ENCODE assay signal across 8 cellular contexts in the genomic region with DNA sequence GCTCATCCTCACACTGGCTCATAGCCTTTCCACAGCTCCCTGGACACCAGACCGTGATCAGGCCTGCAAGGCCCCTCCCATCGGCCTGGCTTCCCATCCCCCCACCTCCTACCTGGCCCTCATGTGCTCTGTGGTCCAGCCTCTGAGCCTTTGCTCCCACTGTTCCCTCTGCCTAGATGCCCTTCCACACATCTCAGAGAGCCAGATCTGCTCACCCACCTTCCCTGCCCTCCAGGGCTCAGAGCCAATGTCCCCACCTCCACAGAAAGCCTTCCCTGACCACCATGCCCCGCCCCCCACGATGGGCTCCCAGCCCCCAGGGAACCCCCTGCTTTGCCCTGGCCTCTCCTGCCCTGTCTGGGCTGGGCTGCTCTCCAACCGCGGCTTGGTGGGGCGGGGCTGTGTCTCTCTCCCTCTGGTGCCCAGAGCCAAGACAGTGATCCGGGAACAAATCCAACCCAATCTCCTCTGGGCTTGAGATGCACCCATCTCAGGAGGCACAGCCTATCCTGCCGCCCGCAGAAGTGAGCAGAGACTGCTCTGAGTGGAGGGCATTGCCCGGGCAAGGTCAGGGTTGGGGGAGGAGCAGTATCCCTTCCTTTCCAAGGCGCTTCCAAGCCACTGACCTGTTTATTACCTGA. TPM values are rescaled to one million over a fixed set of nuclear protein-coding genes. Genes with fewer than 3 reads are reported as not detected.
A peak's percentile ranks its signal among the peaks of the same experiment; 100 is the strongest.
DNase-seq lines count a peak whose midpoint lies in the region; ATAC-seq and TF ChIP-seq lines count a peak whose summit lies in the region.

No MANE protein-coding gene starts in this region.

- intact Hi-C loops in body of pancreas (cut with DNase I): no loop called here

- 16 to 18% methylated on average over 2 to 12 of the region's 12 CpGs for WGBS in body of pancreas, 2 donors

- no peaks in the 10 kb centered on the region for H3K36me3 ChIP-seq in body of pancreas (replicated peaks in 1 of 2; ENCODE audit: insufficient read depth in 1 of 2, low read depth in 2 of 2)

- H3K9me3 Mint-ChIP-seq in stimulated activated naive CD8-positive, alpha-beta T cell treated with anti-CD3 and anti-CD28 coated beads, Interleukin-15, amount 100 ng/mL, for 72 hours: no peaks in the 10 kb centered on the region

- H3K4me3 ChIP-seq in HL-60 (replicated peaks; ENCODE audit: insufficient read depth, low read length): peak overlapping the region; percentile 78
- no peak overlapping the region for H3K4me3 ChIP-seq in body of pancreas

- peaks cover 65% of the 10 kb centered on the region for H3K4me1 ChIP-seq in body of pancreas

- peaks cover 90% of the 10 kb centered on the region for H3K4me1 Mint-ChIP-seq in stimulated activated naive CD8-positive, alpha-beta T cell treated with anti-CD3 and anti-CD28 coated beads, Interleukin-15, amount 100 ng/mL, for 72 hours

- no peaks in the 10 kb centered on the region for H3K27me3 Mint-ChIP-seq in stimulated activated naive CD8-positive, alpha-beta T cell treated with anti-CD3 and anti-CD28 coated beads, Interleukin-15, amount 100 ng/mL, for 72 hours

- peak overlapping the region; percentile 94 for H3K27ac ChIP-seq in HL-60 (replicated peaks)
- peak overlapping the region; percentile 90 to 97 (median 92) for H3K27ac ChIP-seq in body of pancreas

- H3K27me3 ChIP-seq in HL-60 (ENCODE audit: insufficient read depth, poor library complexity, severe bottlenecking) (no peaks in the 10 kb centered on the region), body of pancreas (no peaks in the 10 kb centered on the region)

- DNase-seq in A172 (ENCODE audit: low spot score): peak; percentile 42
- DNase-seq in HL-60 (ENCODE audit: low read depth in 1 of 2, low spot score in 1 of 2): no peak
- DNase-seq in body of pancreas: peak; percentile 63 to 79 (median 64)
- DNase-seq in kidney tubule cell (ENCODE audit: low spot score): peak; percentile 69
- DNase-seq in stimulated activated naive CD8-positive, alpha-beta T cell treated with anti-CD3 and anti-CD28 coated beads, Interleukin-15, amount 100 ng/mL, for 72 hours: no peak
- no peak for DNase-seq in SK-N-DZ (ENCODE audit: low spot score)

- peak overlapping the region; percentile 94 to 96 for H3K4me3 Mint-ChIP-seq in stimulated activated naive CD8-positive, alpha-beta T cell treated with anti-CD3 and anti-CD28 coated beads, Interleukin-15, amount 100 ng/mL, for 72 hours

- no peak for TF ChIP-seq POLR2A in body of pancreas (IDR thresholded peaks at IDR 0.05)

- H3K9me3 ChIP-seq in body of pancreas: no peaks in the 10 kb centered on the region

- no peak for TF ChIP-seq CTCF in HL-60 (IDR thresholded peaks at IDR 0.05; ENCODE audit: insufficient read depth, low read length)
- TF ChIP-seq CTCF in body of pancreas (IDR thresholded peaks at IDR 0.05): no peak

- peak overlapping the region; percentile 94 to 99 for H3K27ac Mint-ChIP-seq in stimulated activated naive CD8-positive, alpha-beta T cell treated with anti-CD3 and anti-CD28 coated beads, Interleukin-15, amount 100 ng/mL, for 72 hours

- ATAC-seq in body of pancreas (peak; percentile 7), HG03469 (IDR thresholded peaks at IDR 0.05; ENCODE audit: unreplicated experiment) (no peak), HG03571 (IDR thresholded peaks at IDR 0.05; ENCODE audit: unreplicated experiment) (no peak)
- ATAC-seq in stimulated activated naive CD8-positive, alpha-beta T cell treated with anti-CD3 and anti-CD28 coated beads, Interleukin-15, amount 100 ng/mL, for 72 hours: no peak

RNA-seq across cellular contexts. Expression of gene NINJ1, which starts 1.6 kb away (rescaled TPM):
- total RNA-seq in A172 (2014; rRNA removed; shearing (Covaris generic)): 64.2 and 68.2 TPM in 2 replicates
- 10 to 100 TPM; 32.6 to 32.9 TPM for total RNA-seq in body of pancreas
- 9.9 and 12.7 TPM in 2 replicates for polyA plus RNA-seq in SK-N-DZ (2014; cell fraction: cytosol; rRNA removed)
- polyA plus RNA-seq in SK-N-DZ (2014; cell fraction: nucleus; rRNA removed): 5.5 and 6.9 TPM in 2 replicates

RNA-seq across cellular contexts. Expression of gene CARD19, which starts 36.4 kb away (rescaled TPM):
- 51.7 and 74.8 TPM in 2 replicates for total RNA-seq in A172 (2014; rRNA removed; shearing (Covaris generic))
- total RNA-seq in body of pancreas: 10 to 100 TPM in 1 of 2 donors, 1 to 10 TPM in 1; 4.3 to 20.8 TPM
- polyA plus RNA-seq in SK-N-DZ (2014; cell fraction: cytosol; rRNA removed): 16.7 and 29.0 TPM in 2 replicates
- 28.9 and 39.7 TPM in 2 replicates for polyA plus RNA-seq in SK-N-DZ (2014; cell fraction: nucleus; rRNA removed)

RNA-seq across cellular contexts. Expression of gene WNK2, which starts 51.5 kb away (rescaled TPM):
- total RNA-seq in A172 (2014; rRNA removed; shearing (Covaris generic)): not detected in 2 replicates
- 100 to 1,000 TPM in 1 of 2 donors, 10 to 100 TPM in 1; 85.4 to 173 TPM for total RNA-seq in body of pancreas
- polyA plus RNA-seq in SK-N-DZ (2014; cell fraction: cytosol; rRNA removed): 13.0 and 30.9 TPM in 2 replicates
- polyA plus RNA-seq in SK-N-DZ (2014; cell fraction: nucleus; rRNA removed): 28.0 and 59.2 TPM in 2 replicates

Comparison
In these comparisons a context has a peak if more than half of its experiments do, and no peak if none do; other contexts are left out.
1. DNase-seq: peak in A172 (single experiment), body of pancreas (4 of 4) and kidney tubule cell (single experiment); none in HL-60 (0 of 2), stimulated activated naive CD8-positive, alpha-beta T cell treated with anti-CD3 and anti-CD28 coated beads, Interleukin-15, amount 100 ng/mL, for 72 hours (0 of 2) and SK-N-DZ (single experiment).
2. RNA of gene WNK2, which starts 51.5 kb away (total RNA-seq): 85.4 to 173 TPM in body of pancreas; not detected in A172; every median in the first group is over 10 times any median in the second.